9 cellular contexts compared by ENCODE assay signal in genomic region chr11:5716518-5716917, GRCh38. TPM values are rescaled to one million over a fixed set of nuclear protein-coding genes. Genes with fewer than 3 reads are reported as not detected.
"Had no signal": no experiment of that assay in that cellular context is flagged by ENCODE, and none has a peak within 500 bp of the region (broad histone marks: within the 10 kb centered on the region; RNA-seq: fewer than 3 reads in every experiment).

No MANE protein-coding gene starts in this region.

RNA-seq across cellular contexts. Expression of gene OR56B1, which starts 19.7 kb away (rescaled TPM):
- total RNA-seq: suprapubic skin, temporal lobe, thyroid gland, transverse colon, vagina had no signal
- polyA plus RNA-seq: stomach, urinary bladder had no signal

RNA-seq across cellular contexts. Expression of gene OR52N4, which starts 37.5 kb away (rescaled TPM):
- total RNA-seq: stomach, subcutaneous adipose tissue, suprapubic skin, thoracic aorta, transverse colon, urinary bladder, vagina had no signal
